ENCODE assay signal across 19 cellular contexts in the genomic region with DNA sequence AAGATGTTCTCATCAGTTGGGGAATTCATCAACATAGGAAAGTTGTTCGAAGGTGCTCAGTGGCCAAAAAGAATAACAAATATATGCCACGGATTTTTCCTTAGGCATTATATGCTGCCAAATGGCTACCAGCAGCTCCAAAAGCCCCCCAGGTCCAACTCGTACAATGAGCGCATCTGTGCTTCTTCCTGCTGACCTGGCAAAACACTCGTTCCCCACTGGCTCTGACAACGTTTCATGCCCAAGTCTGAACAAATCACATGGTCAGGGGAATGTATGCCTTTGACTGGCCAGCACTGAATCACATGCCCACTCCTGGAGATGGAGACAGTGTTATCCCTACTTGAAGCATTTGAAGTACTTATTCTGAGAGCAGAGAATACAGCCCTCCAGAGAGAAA. TPM values are rescaled to one million over a fixed set of nuclear protein-coding genes. Genes with fewer than 3 reads are reported as not detected.
DNase-seq lines count a peak whose midpoint lies in the region; ATAC-seq, FAIRE-seq and TF ChIP-seq lines count a peak whose summit lies in the region.
"Had no signal": no experiment of that assay in that cellular context is flagged by ENCODE, and none has a peak within 500 bp of the region (broad histone marks: within the 10 kb centered on the region; RNA-seq: fewer than 3 reads in every experiment).

No MANE protein-coding gene starts in this region.

- H2AFZ ChIP-seq in mammary epithelial cell (ENCODE audit: low read depth, low read length) (peak overlapping the region; percentile 39), IMR-90 (replicated peaks; ENCODE audit: low read length, poor library complexity) (no peak overlapping the region), H1 (ENCODE audit: low read length) (no peak overlapping the region)

- no peaks in the 10 kb centered on the region for H3K4me1 ChIP-seq in mammary epithelial cell (ENCODE audit: insufficient read depth, low read length)
- H3K4me1 ChIP-seq in breast epithelium = no peaks in the 10 kb centered on the region
- H3K4me1 ChIP-seq in IMR-90 (ENCODE audit: control insufficient read depth, insufficient read depth, low read length) = no peaks in the 10 kb centered on the region
- peaks cover 13 to 36% (median 36%) of the 10 kb centered on the region in 4 experiments; a peak in 6 of 7 replicates for H3K4me1 ChIP-seq in H1 (replicated peaks in 1 of 4; ENCODE audit: control insufficient read depth in 3 of 4, insufficient read depth in 4 of 4, low read length in 3 of 4)
- H3K4me1 ChIP-seq in mesendoderm (ENCODE audit: control insufficient read depth, low read depth, low read length) = peaks cover 32% of the 10 kb centered on the region

- ATAC-seq in IMR-90 (ENCODE audit: low read depth) = no peak

- H4K5ac ChIP-seq in IMR-90 (ENCODE audit: low read depth, low read length) (no peak overlapping the region), H1 (ENCODE audit: insufficient read length, low read depth, low read length) (no peak overlapping the region), mesendoderm (ENCODE audit: low read length) (no peak overlapping the region)

- H4K20me1 ChIP-seq in mammary epithelial cell (ENCODE audit: insufficient read depth, low read length) (no peaks in the 10 kb centered on the region), IMR-90 (ENCODE audit: insufficient read depth, low read length) (no peaks in the 10 kb centered on the region), H1 (replicated peaks in 1 of 2; ENCODE audit: control insufficient read depth in 1 of 2, insufficient read depth in 2 of 2, low read length in 2 of 2) (no peaks in the 10 kb centered on the region)

- H3K36me3 ChIP-seq in mammary epithelial cell (ENCODE audit: insufficient read depth, low read length) (no peaks in the 10 kb centered on the region), breast epithelium (no peaks in the 10 kb centered on the region), IMR-90 (ENCODE audit: control insufficient read depth, insufficient read depth, low read length) (no peaks in the 10 kb centered on the region), H1 (ENCODE audit: control insufficient read depth in 2 of 4, insufficient read depth in 4 of 4, low read length in 3 of 4) (no peaks in the 10 kb centered on the region), mesendoderm (ENCODE audit: control insufficient read depth, insufficient read depth, low read length) (no peaks in the 10 kb centered on the region)

- H3K79me1 ChIP-seq in IMR-90 (ENCODE audit: low read depth in 1 of 2, low read length in 2 of 2) (no peaks in the 10 kb centered on the region), H1 (ENCODE audit: low read depth, low read length) (no peaks in the 10 kb centered on the region), mesendoderm (ENCODE audit: low read length) (no peaks in the 10 kb centered on the region)

- H2BK5ac ChIP-seq in IMR-90 (ENCODE audit: low read depth, low read length, poor library complexity, severe bottlenecking) (no peak overlapping the region), H1 (ENCODE audit: low read depth, low read length) (peak overlapping the region; percentile 22; the same call in 1 of the 2 replicates), mesendoderm (ENCODE audit: low read length) (peak overlapping the region; percentile 49)

- H3K4me2 ChIP-seq in mammary epithelial cell (ENCODE audit: insufficient read depth, low read depth, low read length) (no peak overlapping the region), IMR-90 (ENCODE audit: low read depth, low read length) (no peak overlapping the region), H1 (ENCODE audit: insufficient read depth in 1 of 2, low read depth in 2 of 2, low read length in 2 of 2) (no peak overlapping the region), mesendoderm (ENCODE audit: low read length) (no peak overlapping the region)

- no peak overlapping the region for H3K9ac ChIP-seq in mammary epithelial cell (ENCODE audit: insufficient read depth, low read length)
- H3K9ac ChIP-seq in IMR-90 (ENCODE audit: low read depth, low read length) = no peak overlapping the region
- H3K9ac ChIP-seq in H1 (replicated peaks in 1 of 4; ENCODE audit: extremely low read depth in 1 of 4, low read depth in 3 of 4, low read length in 3 of 4) = no peak overlapping the region
- H3K9ac ChIP-seq in mesendoderm (ENCODE audit: low read length) = no peak overlapping the region

- POLR2A ChIA-PET in IMR-90 (lab: Charles Lee; ENCODE audit: unreplicated experiment) (no interaction called here), H1 (lab: Charles Lee; ENCODE audit: partially characterized antibody) (interaction anchor here (0.9 to 4.6 kb wide), 6 partner anchors 13 to 53 kb away, joined by 3 to 19 read pairs (median 4); no protein-coding TSS in a partner anchor)

- H3K79me2 ChIP-seq in mammary epithelial cell (ENCODE audit: insufficient read depth, low read length) = no peaks in the 10 kb centered on the region
- peaks cover 0 to 15% of the 10 kb centered on the region in 2 experiments; a peak in 2 of 4 replicates for H3K79me2 ChIP-seq in H1 (ENCODE audit: control insufficient read depth in 1 of 2, insufficient read depth in 2 of 2, low read length in 2 of 2)
- H3K79me2 ChIP-seq in mesendoderm (ENCODE audit: control insufficient read depth, insufficient read depth, low read length) = no peaks in the 10 kb centered on the region

- no peak overlapping the region for H3K14ac ChIP-seq in IMR-90 (replicated peaks; ENCODE audit: low read depth, low read length)
- H3K14ac ChIP-seq in H1 (ENCODE audit: insufficient read length) = no peak overlapping the region

- H3K27ac ChIP-seq in mammary epithelial cell (ENCODE audit: insufficient read depth, low read depth, low read length) (no peak overlapping the region), breast epithelium (no peak overlapping the region), IMR-90 (ENCODE audit: insufficient read depth, low read length) (no peak overlapping the region), H1 (ENCODE audit: low read depth, low read length) (no peak overlapping the region), mesendoderm (ENCODE audit: low read depth, low read length) (no peak overlapping the region)

- H2BK120ac ChIP-seq in IMR-90 (ENCODE audit: low read depth, low read length) = no peak overlapping the region
- peak overlapping the region; percentile 29 for H2BK120ac ChIP-seq in H1 (replicated peaks; ENCODE audit: low read depth, low read length)
- H2BK120ac ChIP-seq in mesendoderm (ENCODE audit: low read depth, low read length) = peak overlapping the region; percentile 8

- H4K91ac ChIP-seq in IMR-90 (ENCODE audit: insufficient read depth, low read depth, low read length) (no peak overlapping the region), H1 (replicated peaks; ENCODE audit: insufficient read length, low read length) (peak overlapping the region; percentile 75)

- no peak overlapping the region for H3K23ac ChIP-seq in IMR-90 (ENCODE audit: low read depth, low read length)
- no peak overlapping the region for H3K23ac ChIP-seq in H1 (ENCODE audit: insufficient read length)
- H3K23ac ChIP-seq in mesendoderm (ENCODE audit: low read length) = no peak overlapping the region

- 37% methylated on average over 6 of the region's 6 CpGs for WGBS in mammary epithelial cell (ENCODE audit: low coverage, missing lambda C conversion rate)
- WGBS in IMR-90 (ENCODE audit: extremely low coverage in 2 of 2, insufficient read length in 1 of 2), 2 experiments = 72% methylated on average over 4 of the region's 6 CpGs; no CpG with 5 or more reads in 1 of the 2 experiments
- 79% methylated on average over 6 of the region's 6 CpGs; no CpG with 5 or more reads in 1 of the 2 experiments for WGBS in H1 (ENCODE audit: extremely low coverage in 1 of 2, insufficient coverage in 1 of 2, insufficient read length in 1 of 2, insufficient replicate concordance in 2 of 2, low coverage in 1 of 2, low lambda C conversion rate in 2 of 2, missing lambda C conversion rate in 1 of 2), 2 experiments
- no CpG with 5 or more reads among the region's 6 CpGs for WGBS in mesendoderm (ENCODE audit: extremely low coverage, insufficient coverage, low lambda C conversion rate)

- CTCF ChIA-PET in mammary epithelial cell (lab: Charles Lee; ENCODE audit: low non-redundant PET) (no interaction called here), IMR-90 (lab: Yijun Ruan, JAX) (no interaction called here), H1 (lab: Charles Lee; ENCODE audit: partially characterized antibody) (interaction anchor here (4.8 kb wide), 1 partner anchor 13 kb away, joined by 52 read pairs; no protein-coding TSS in a partner anchor)

- H3K4me3 ChIP-seq in mammary epithelial cell (replicated peaks in 1 of 3; ENCODE audit: insufficient read depth in 1 of 3, low read depth in 2 of 3, low read length in 3 of 3) (no peak overlapping the region), breast epithelium (no peak overlapping the region), IMR-90 (ENCODE audit: insufficient read depth, low read depth, low read length) (no peak overlapping the region), H1 (ENCODE audit: extremely low read depth in 1 of 4, insufficient read depth in 2 of 4, low read depth in 3 of 4, low read length in 4 of 4) (no peak overlapping the region), mesendoderm (ENCODE audit: low read length) (no peak overlapping the region)

- H3K23me2 ChIP-seq in H1 (ENCODE audit: low read depth, low read length) = no peaks in the 10 kb centered on the region; the same call in 1 of the 2 replicates

- no peak overlapping the region for H4K8ac ChIP-seq in IMR-90 (ENCODE audit: low read depth in 2 of 2, low read length in 2 of 2)
- no peak overlapping the region for H4K8ac ChIP-seq in H1 (ENCODE audit: extremely low read depth, insufficient read depth, low read length)
- H4K8ac ChIP-seq in mesendoderm (ENCODE audit: low read depth, low read length) = no peak overlapping the region

- in situ Hi-C loops in mammary epithelial cell (cut with MboI; ENCODE audit: low sequenced_read_pairs in 2 of 2) (no loop called here), IMR-90 (cut with MboI; ENCODE audit: low sequenced_read_pairs) (no loop called here)

- no peak for TF ChIP-seq POLR2A in breast epithelium (IDR thresholded peaks at IDR 0.05)
- no peak for TF ChIP-seq POLR2A in IMR-90 (IDR thresholded peaks at IDR 0.05; ENCODE audit: low read depth, low read length)
- no peak for TF ChIP-seq POLR2A in H1 (IDR thresholded peaks at IDR 0.05; ENCODE audit: control extremely low read depth in 1 of 2, low read depth in 2 of 2, low read length in 2 of 2)

- intact Hi-C loops in mammary epithelial cell (cut with micrococcal nuclease) (no loop called here), breast epithelium (cut with DNase I; ENCODE audit: low total_unique reads) (no loop called here), IMR-90 (cut with micrococcal nuclease) (no loop called here)

- no peak for DNase-seq in mammary epithelial cell
- no peak for DNase-seq in breast epithelium (ENCODE audit: low spot score in 2 of 2)
- DNase-seq in IMR-90 = no peak
- no peak for DNase-seq in H1 (ENCODE audit: low read depth in 1 of 2, low spot score in 2 of 2)
- no peak for DNase-seq in mesendoderm
- DNase-seq in DMS 273 treated with DMSO at 0.1 percent for 48 hours (lab: John Stamatoyannopoulos, UW) = no peak
- DNase-seq in globus pallidus (ENCODE audit: low spot score) = no peak
- no peak for DNase-seq in ureter (ENCODE audit: low spot score)
- DNase-seq: 8988T; C1 segment of cervical spinal cord; Calu3; CD4-positive, alpha-beta memory T cell; COR-L47; DMS153; DND-41; GOT3; H7; HCEC 1CT had no signal

- no peaks in the 10 kb centered on the region for H3K9me1 ChIP-seq in IMR-90 (ENCODE audit: insufficient read depth, low read length)

- H2BK20ac ChIP-seq in IMR-90 (ENCODE audit: low read depth, low read length) (no peak overlapping the region), H1 (ENCODE audit: low read length) (peak overlapping the region; percentile 2; the same call in 1 of the 2 replicates)

- H3K56ac ChIP-seq in IMR-90 (ENCODE audit: extremely low read depth, insufficient read depth, low read length) (no peak overlapping the region), H1 (replicated peaks; ENCODE audit: insufficient read length, low read depth, low read length) (no peak overlapping the region), mesendoderm (ENCODE audit: low read length) (peak overlapping the region; percentile 17)

- H2AK5ac ChIP-seq in IMR-90 (ENCODE audit: low read depth, low read length) = no peak overlapping the region
- peak overlapping the region; percentile 41; the same call in 1 of the 2 replicates for H2AK5ac ChIP-seq in H1 (ENCODE audit: low read depth, low read length)
- H2AK5ac ChIP-seq in mesendoderm (ENCODE audit: low read length) = peak overlapping the region; percentile 82

- FAIRE-seq in H1 (lab: Jason Lieb, UNC) = no peak
- FAIRE-seq: GM12892 had no signal

- no peaks in the 10 kb centered on the region for H3K27me3 ChIP-seq in mammary epithelial cell (ENCODE audit: insufficient read depth, low read length)
- H3K27me3 ChIP-seq in breast epithelium = no peaks in the 10 kb centered on the region
- peaks cover 4% of the 10 kb centered on the region; the same call in 1 of the 2 replicates for H3K27me3 ChIP-seq in IMR-90 (ENCODE audit: control insufficient read depth, insufficient read depth, low read length)
- H3K27me3 ChIP-seq in H1 (replicated peaks in 1 of 4; ENCODE audit: control insufficient read depth in 3 of 4, extremely low read depth in 1 of 4, insufficient read depth in 3 of 4, low read length in 3 of 4) = no peaks in the 10 kb centered on the region
- H3K27me3 ChIP-seq in mesendoderm (ENCODE audit: insufficient read depth, low read length, poor library complexity) = no peaks in the 10 kb centered on the region

- no peak overlapping the region for H3K4ac ChIP-seq in IMR-90 (ENCODE audit: low read depth, low read length)
- H3K4ac ChIP-seq in H1 (replicated peaks; ENCODE audit: insufficient read length, low read depth, low read length) = no peak overlapping the region
- H3K4ac ChIP-seq in mesendoderm (ENCODE audit: low read depth, low read length) = peak overlapping the region; percentile 85

- H2BK15ac ChIP-seq in IMR-90 (ENCODE audit: low read depth, low read length) (no peak overlapping the region), H1 (ENCODE audit: low read length) (no peak overlapping the region), mesendoderm (replicated peaks; ENCODE audit: low read depth) (no peak overlapping the region)

- no peak overlapping the region for H2AK9ac ChIP-seq in IMR-90 (replicated peaks; ENCODE audit: low read depth, low read length, poor library complexity)

- H3K9me3 ChIP-seq in mammary epithelial cell (replicated peaks; ENCODE audit: insufficient read depth, low read length) = no peaks in the 10 kb centered on the region
- H3K9me3 ChIP-seq in breast epithelium = no peaks in the 10 kb centered on the region
- H3K9me3 ChIP-seq in IMR-90 (ENCODE audit: control insufficient read depth, insufficient read depth, low read length) = no peaks in the 10 kb centered on the region
- H3K9me3 ChIP-seq in H1 (ENCODE audit: insufficient read depth in 2 of 2, low read depth in 1 of 2, low read length in 1 of 2) = no peaks in the 10 kb centered on the region

- H3K18ac ChIP-seq in IMR-90 (ENCODE audit: low read depth, low read length) = no peak overlapping the region
- H3K18ac ChIP-seq in H1 (ENCODE audit: extremely low read depth, low read length) = 0 out of 2 replicates have a peak overlapping the region, but pooled peaks have one; percentile 53
- H3K18ac ChIP-seq in mesendoderm (ENCODE audit: low read length) = peak overlapping the region; percentile 54

- peak overlapping the region; percentile 31; the same call in 1 of the 2 replicates for H2BK12ac ChIP-seq in H1 (ENCODE audit: low read depth, low read length)

- no peak for TF ChIP-seq EP300 in H1 (IDR thresholded peaks at IDR 0.05; ENCODE audit: borderline replicate concordance in 1 of 2, low read depth in 2 of 2, low read length in 2 of 2)

- TF ChIP-seq CTCF in mammary epithelial cell (conservative IDR thresholded peaks at IDR 0.05 in 1 of 2, IDR thresholded peaks at IDR 0.05 in 1 of 2; ENCODE audit: extremely low read depth in 1 of 2, insufficient read depth in 1 of 2, low read depth in 1 of 2, low read length in 2 of 2) (no peak), breast epithelium (IDR thresholded peaks at IDR 0.05) (no peak), IMR-90 (conservative IDR thresholded peaks at IDR 0.05; ENCODE audit: low read depth, low read length) (no peak), H1 (IDR thresholded peaks at IDR 0.05; ENCODE audit: control extremely low read depth in 1 of 3, insufficient read depth in 1 of 3, low read depth in 1 of 3, low read length in 3 of 3) (no peak)

- TF ChIP-seq RAD21 in IMR-90 (IDR thresholded peaks at IDR 0.05; ENCODE audit: low read length) (no peak), H1 (IDR thresholded peaks at IDR 0.05 in 1 of 2, conservative IDR thresholded peaks at IDR 0.05 in 1 of 2; ENCODE audit: low read depth in 2 of 2, low read length in 2 of 2) (no peak)

- dilution Hi-C loops in mammary epithelial cell (cut with HindIII; ENCODE audit: low sequenced_read_pairs) = no loop called here
- dilution Hi-C loops in IMR-90 (cut with HindIII; ENCODE audit: low sequenced_read_pairs, unreplicated experiment) = no loop called here

- BruUV-seq in mammary epithelial cell (replicated peaks; lab: Mats Ljungman, UMichigan) (no TSS peak), IMR-90 (replicated peaks; lab: Mats Ljungman, UMichigan) (no TSS peak)

RNA-seq across cellular contexts. Expression of gene SPP1, which starts 59.9 kb away (rescaled TPM):
- total RNA-seq in mammary epithelial cell (100 to 1,000 TPM in 1 of 2 donors, 1 to 10 TPM in 1; 1.3 to 157 TPM), breast epithelium (100 to 1,000 TPM in 1 of 3 donors, 10 to 100 TPM in 2; 25.0 to 508 (median 32.8) TPM), IMR-90 (2012; rRNA removed) (0.18 and 0.28 TPM in 2 replicates), ureter (11.3 TPM)
- polyA plus RNA-seq in mammary epithelial cell (1.3 TPM), IMR-90 (2012; rRNA removed) (0.50 and 0.62 TPM in 2 replicates), H1 (2011; rRNA removed) (10.1 and 13.7 TPM in 2 replicates)
- polyA minus RNA-seq in mammary epithelial cell = not detected
- 0.26 and 0.44 TPM in 2 replicates for polyA plus RNA-seq in IMR-90 (2012; cell fraction: cytosol; rRNA removed)
- 0.36 and 0.79 TPM in 2 replicates for polyA plus RNA-seq in IMR-90 (2012; cell fraction: nucleus; rRNA removed; ENCODE audit: low replicate concordance)
- 22.3 and 26.5 TPM in 2 replicates for total RNA-seq in H1 (2021; fragmentation: NEBNext Ultra II Directional; extraction: Animal tissue kit (Norgen Biotek cat#: 25700))
- polyA plus RNA-seq in H1 (2011; cell fraction: cytosol; rRNA removed) = 13.1 TPM
- 18.0 TPM for polyA plus RNA-seq in H1 (2011; cell fraction: nucleus; rRNA removed)
- 10.5 to 20.8 TPM (median 13.8 TPM) in 4 replicates for polyA plus RNA-seq in H1 (2012, experiment 1 of 2)
- polyA plus RNA-seq in H1 (2012, experiment 2 of 2) = 1.6 TPM
- 85.8 TPM for polyA plus RNA-seq in H1 (2013, experiment 1 of 2)
- 106 TPM for polyA plus RNA-seq in H1 (2013, experiment 2 of 2)
- polyA minus RNA-seq in H1 (2011; rRNA and poly(A)+ RNA removed) = 19.6 and 21.0 TPM in 2 replicates
- 5.9 TPM for polyA minus RNA-seq in H1 (2011; cell fraction: cytosol; rRNA and poly(A)+ RNA removed)
- 7.3 TPM for polyA minus RNA-seq in H1 (2011; cell fraction: nucleus; rRNA and poly(A)+ RNA removed)
- 15.4 TPM for polyA plus RNA-seq in mesendoderm (2013, experiment 1 of 2)
- 18.2 TPM for polyA plus RNA-seq in mesendoderm (2013, experiment 2 of 2)
- polyA plus RNA-seq: CD4-positive, alpha-beta memory T cell had no signal
